Comparison of ENCODE assay signal across 8 cellular contexts in the genomic region with DNA sequence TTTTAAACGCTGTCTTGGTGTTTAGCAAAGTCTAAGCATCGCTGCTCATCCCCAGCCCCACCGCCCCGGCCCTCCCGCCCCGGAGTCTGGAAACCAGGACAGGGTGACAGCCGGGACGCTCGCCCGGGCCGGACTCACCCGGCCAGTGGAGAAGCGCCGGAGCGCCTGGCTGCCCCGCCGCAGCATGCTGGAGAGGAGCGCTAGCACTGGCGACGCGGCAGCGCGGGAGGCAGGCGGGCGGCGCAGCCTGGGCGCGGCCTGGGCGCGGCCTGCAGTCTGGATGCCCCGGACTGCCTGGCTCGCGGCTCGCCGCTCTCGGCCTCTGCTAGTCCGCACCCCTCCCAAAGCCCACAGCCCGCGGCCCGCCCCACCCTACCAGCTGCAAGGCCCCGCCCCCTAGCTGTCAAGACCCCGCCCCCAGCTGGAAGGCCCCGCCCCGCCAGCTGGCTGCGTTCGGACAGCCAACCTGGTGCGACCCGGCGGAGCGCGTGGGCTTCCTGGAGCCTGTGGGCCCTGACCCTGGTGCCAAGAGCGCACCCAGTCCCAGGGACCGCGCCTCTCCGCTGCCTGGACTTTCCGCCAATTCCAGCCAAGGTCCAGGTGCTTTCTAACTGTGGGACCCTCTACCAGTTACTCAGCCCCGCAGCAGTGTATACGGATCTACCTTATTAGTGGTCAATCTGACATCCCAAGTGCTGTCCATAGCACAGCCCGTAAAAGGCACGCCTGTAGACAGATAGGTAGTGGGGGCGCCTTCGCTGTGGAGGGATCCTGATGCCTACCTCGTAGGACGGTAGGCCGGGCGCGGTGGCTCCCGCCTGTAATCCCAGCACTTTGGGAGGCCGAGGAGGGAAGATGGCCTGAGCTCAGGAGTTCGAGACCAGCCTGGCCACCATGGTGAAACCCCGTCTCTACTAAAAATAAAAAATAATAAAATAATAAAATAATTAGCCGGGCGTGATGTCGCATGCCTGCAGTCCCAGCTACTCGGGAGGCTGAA. TPM values are rescaled to one million over a fixed set of nuclear protein-coding genes. Genes with fewer than 3 reads are reported as not detected.
DNase-seq lines count a peak whose midpoint lies in the region; ATAC-seq and TF ChIP-seq lines count a peak whose summit lies in the region.

A gene (minus strand): TSS at position 208 of the 1,000 bp plus-strand sequence. CDS start 22 bp downstream, at position 186.

- POLR2A ChIA-PET in CD4-positive, alpha-beta T cell (lab: Charles Lee), result no interaction called here
- POLR2A ChIA-PET in activated B cell treated with CpG ODN at 0.5 μM for 24 hours (lab: Charles Lee), result interaction anchor here (0.6 to 2.4 kb wide), 2 partner anchors 24 to 801 kb away, joined by 3 to 29 read pairs; a partner anchor contains a TSS

- intact Hi-C loops in CD4-positive, alpha-beta T cell (cut with DNase I, micrococcal nuclease), result no loop called here
- intact Hi-C loops in activated B cell treated with CpG ODN at 0.5 μM for 24 hours (cut with micrococcal nuclease), result loop anchor here (1.0 to 10.0 kb wide), 2 partner anchors 23 to 1620 kb away; a partner anchor contains a TSS

- H3K9me3 Mint-ChIP-seq in CD4-positive, alpha-beta T cell, result peaks cover 4% of the 10 kb centered on the region
- H3K9me3 Mint-ChIP-seq in activated B cell treated with CpG ODN at 0.5 μM for 24 hours, result peaks cover 4% of the 10 kb centered on the region
- H3K9me3 Mint-ChIP-seq in chondrocyte (ENCODE audit: low read depth), result peaks cover 6% of the 10 kb centered on the region

- no peak for TF ChIP-seq RAD21 in Ishikawa (IDR thresholded peaks at IDR 0.05; ENCODE audit: low read depth)

- H3K36me3 Mint-ChIP-seq in CD4-positive, alpha-beta T cell (ENCODE audit: low read depth), result no peaks in the 10 kb centered on the region
- H3K36me3 Mint-ChIP-seq in activated B cell treated with CpG ODN at 0.5 μM for 24 hours (ENCODE audit: low read depth), result no peaks in the 10 kb centered on the region
- H3K36me3 Mint-ChIP-seq in chondrocyte (ENCODE audit: low read depth), result peaks cover 3% of the 10 kb centered on the region

- ATAC-seq in CD4-positive, alpha-beta T cell (ENCODE audit: poor library complexity), result peak; percentile 69
- ATAC-seq in GM19463 (IDR thresholded peaks at IDR 0.05; ENCODE audit: unreplicated experiment), result peak; percentile 93
- ATAC-seq in activated B cell treated with CpG ODN at 0.5 μM for 24 hours (ENCODE audit: low read depth), result peak; percentile 96

- H3K4me1 Mint-ChIP-seq in CD4-positive, alpha-beta T cell (ENCODE audit: low read depth), result peaks cover 8% of the 10 kb centered on the region
- peaks cover 9% of the 10 kb centered on the region for H3K4me1 Mint-ChIP-seq in activated B cell treated with CpG ODN at 0.5 μM for 24 hours
- peaks cover 34% of the 10 kb centered on the region for H3K4me1 Mint-ChIP-seq in chondrocyte (ENCODE audit: low read depth)

- DNase-seq in CD4-positive, alpha-beta T cell, result peak in 8 of 10 experiments; percentile 11 to 42 (median 16)
- peak; percentile 56 for DNase-seq in activated B cell treated with CpG ODN at 0.5 μM for 24 hours
- DNase-seq in chondrocyte (ENCODE audit: low spot score), result peak; percentile 93
- peak; percentile 11 for DNase-seq in kidney glomerular epithelial cell (lab: John Stamatoyannopoulos, UW)
- peak; percentile 38 to 52 (median 38) for DNase-seq in stimulated activated CD4-positive, alpha-beta T cell treated with anti-CD3 and anti-CD28 coated beads, Interleukin-12 subunit alpha, Interleukin-12 subunit beta, amount 100 ng/mL, for 48 hours (ENCODE audit: low read depth in 2 of 3, low spot score in 1 of 3)
- DNase-seq in UCSD-AML1 (lab: John Stamatoyannopoulos, UW; ENCODE audit: unreplicated experiment), result no peak

- H3K27me3 ChIP-seq in CD4-positive, alpha-beta T cell (ENCODE audit: control insufficient read depth, insufficient read depth, low read length), result peaks cover 24% of the 10 kb centered on the region

- peaks cover 39% of the 10 kb centered on the region for H3K27me3 Mint-ChIP-seq in CD4-positive, alpha-beta T cell
- H3K27me3 Mint-ChIP-seq in activated B cell treated with CpG ODN at 0.5 μM for 24 hours, result peaks cover 10% of the 10 kb centered on the region
- no peaks in the 10 kb centered on the region for H3K27me3 Mint-ChIP-seq in chondrocyte (ENCODE audit: low read depth)

- TF ChIP-seq EP300 in Ishikawa (IDR thresholded peaks at IDR 0.05; ENCODE audit: borderline replicate concordance), result no peak

- no peak for TF ChIP-seq CTCF in CD4-positive, alpha-beta T cell (IDR thresholded peaks at IDR 0.05)
- no peak for TF ChIP-seq CTCF in activated B cell treated with CpG ODN at 0.5 μM for 24 hours (IDR thresholded peaks at IDR 0.05)
- no peak for TF ChIP-seq CTCF in chondrocyte (IDR thresholded peaks at IDR 0.05)

- CTCF ChIA-PET in CD4-positive, alpha-beta T cell (lab: Charles Lee), result no interaction called here
- CTCF ChIA-PET in activated B cell treated with CpG ODN at 0.5 μM for 24 hours (lab: Charles Lee), result no interaction called here

- H3K4me3 Mint-ChIP-seq in CD4-positive, alpha-beta T cell, result peak within 1 kb of the TSS; percentile 65
- H3K4me3 Mint-ChIP-seq in activated B cell treated with CpG ODN at 0.5 μM for 24 hours, result peak within 1 kb of the TSS; percentile 86
- H3K4me3 Mint-ChIP-seq in chondrocyte (ENCODE audit: unreplicated experiment), result peak within 1 kb of the TSS; percentile 94

- H3K27ac ChIP-seq in CD4-positive, alpha-beta T cell (ENCODE audit: low read depth, low read length), result no peak within 1 kb of the TSS

- H3K27ac Mint-ChIP-seq in CD4-positive, alpha-beta T cell, result no peak within 1 kb of the TSS
- peak within 1 kb of the TSS; percentile 41 for H3K27ac Mint-ChIP-seq in activated B cell treated with CpG ODN at 0.5 μM for 24 hours
- peak within 1 kb of the TSS; percentile 97 for H3K27ac Mint-ChIP-seq in chondrocyte (ENCODE audit: unreplicated experiment)

- H3K9me3 ChIP-seq in CD4-positive, alpha-beta T cell (ENCODE audit: control insufficient read depth, low read length), result no peaks in the 10 kb centered on the region

TF ChIP-seq in Ishikawa, 13 proteins besides CTCF, POLR2A, EP300 and RAD21:
- TF ChIP-seq, protein P1, sequence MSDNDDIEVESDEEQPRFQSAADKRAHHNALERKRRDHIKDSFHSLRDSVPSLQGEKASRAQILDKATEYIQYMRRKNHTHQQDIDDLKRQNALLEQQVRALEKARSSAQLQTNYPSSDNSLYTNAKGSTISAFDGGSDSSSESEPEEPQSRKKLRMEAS (IDR thresholded peaks at IDR 0.05), result peak; percentile 72; the same call in 1 of the 2 replicates
- TF ChIP-seq TAF1 (IDR thresholded peaks at IDR 0.05; ENCODE audit: low read depth) (peak; percentile 49), ZBTB7A (IDR thresholded peaks at IDR 0.05; ENCODE audit: low read depth) (peak; percentile 65; the same call in 1 of the 2 replicates)
- TF ChIP-seq, protein P2, sequence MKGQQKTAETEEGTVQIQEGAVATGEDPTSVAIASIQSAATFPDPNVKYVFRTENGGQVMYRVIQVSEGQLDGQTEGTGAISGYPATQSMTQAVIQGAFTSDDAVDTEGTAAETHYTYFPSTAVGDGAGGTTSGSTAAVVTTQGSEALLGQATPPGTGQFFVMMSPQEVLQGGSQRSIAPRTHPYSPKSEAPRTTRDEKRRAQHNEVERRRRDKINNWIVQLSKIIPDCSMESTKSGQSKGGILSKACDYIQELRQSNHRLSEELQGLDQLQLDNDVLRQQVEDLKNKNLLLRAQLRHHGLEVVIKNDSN (IDR thresholded peaks at IDR 0.05), result no peak

RNA-seq across cellular contexts. Expression of the gene that starts here (rescaled TPM):
- under 1 TPM in 1 of 2 experiments, not detected in 1; 0.03 TPM for total RNA-seq in CD4-positive, alpha-beta T cell
- total RNA-seq in activated B cell treated with CpG ODN at 0.5 μM for 24 hours (5.2 and 6.5 TPM in 2 replicates), chondrocyte (87.2 to 158 TPM (median 153 TPM) in 3 replicates)

Comparison
In these comparisons a context has a peak if more than half of its experiments do, and no peak if none do; other contexts are left out.
1. RNA of the gene that starts here (total RNA-seq): 87.2 to 158 TPM in chondrocyte; 5.2 to 6.5 TPM in activated B cell treated with CpG ODN at 0.5 μM for 24 hours and 0.03 TPM in CD4-positive, alpha-beta T cell; every median in the first group is over 10 times any median in the second.
2. Peak in DNase-seq and ATAC-seq in CD4-positive, alpha-beta T cell; RNA of the gene not detected or under 1 TPM.
3. Peak in every context shown above with its lines, with median percentiles within 50 percentile points of each other: ATAC-seq and H3K4me3 Mint-ChIP-seq.